ENCODE assay signal across 16 cellular contexts in the genomic region with DNA sequence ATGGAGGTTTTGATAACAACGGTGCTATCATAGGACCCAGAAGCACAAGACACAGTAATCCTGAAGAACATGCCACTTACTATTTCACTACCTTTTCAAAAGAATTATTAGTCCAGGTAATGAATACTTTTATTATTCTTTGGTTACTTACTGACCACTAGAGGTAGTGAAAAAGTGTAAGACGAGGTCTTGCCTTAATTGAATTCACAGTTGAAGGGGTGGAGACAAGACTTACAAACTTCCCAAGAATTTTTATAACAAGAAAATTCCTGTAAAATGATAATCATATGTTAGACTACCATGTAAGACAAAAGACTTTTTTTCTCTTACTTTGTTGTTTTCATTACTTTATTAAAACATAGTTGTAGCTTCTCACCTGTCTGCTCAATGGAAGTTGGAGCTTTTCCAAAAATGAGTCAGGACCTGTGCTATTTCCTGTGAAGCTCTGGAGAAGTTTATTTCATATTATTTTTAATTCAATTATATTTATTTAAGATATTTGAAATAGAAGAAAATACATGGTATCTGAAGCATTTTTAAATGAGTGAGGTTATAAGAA. TPM values are rescaled to one million over a fixed set of nuclear protein-coding genes. Genes with fewer than 3 reads are reported as not detected.
A peak's percentile ranks its signal among the peaks of the same experiment; 100 is the strongest.
DNase-seq lines count a peak whose midpoint lies in the region; ATAC-seq, FAIRE-seq and TF ChIP-seq lines count a peak whose summit lies in the region.
"Had no signal": no experiment of that assay in that cellular context is flagged by ENCODE, and none has a peak within 500 bp of the region (broad histone marks: within the 10 kb centered on the region; RNA-seq: fewer than 3 reads in every experiment).

No MANE protein-coding gene starts in this region.

- FAIRE-seq in urothelium cell line (lab: Jason Lieb, UNC), result no peak
- FAIRE-seq: HTR-8/SVneo had no signal

- DNase-seq in LoVo (ENCODE audit: low spot score) (peak; percentile 3), mammary epithelial cell (peak; percentile 71), fibroblast of pulmonary artery (ENCODE audit: low read depth) (peak; percentile 26), renal cortical epithelial cell (ENCODE audit: low read depth) (peak; percentile 9), urothelium cell line (ENCODE audit: low spot score) (no peak)
- no peak for DNase-seq in activated CD4-positive, alpha-beta T cell treated with anti-CD3 and anti-CD28 coated beads for 1 hour
- DNase-seq: CD8-positive, alpha-beta memory T cell; HCEC 1CT; NCI-H1092; NCI-H1694 treated with DMSO at 0.1 percent for 48 hours; NCI-H446; NCI-H748 treated with DMSO at 0.1 percent for 48 hours; Peyer's patch; SHP77 treated with DMSO at 0.1 percent for 48 hours had no signal

- H3K4me2 ChIP-seq in mammary epithelial cell (ENCODE audit: insufficient read depth, low read depth, low read length), result peak overlapping the region; percentile 31

- H3K4me1 Mint-ChIP-seq in stimulated activated memory B cell treated with anti-CD40 and anti-IgM and Interleukin-4, amounts not matched to agents 10 μg/mL and 1 μg/mL and 100 μg/mL, for 72 hours, result no peaks in the 10 kb centered on the region
- H3K4me1 Mint-ChIP-seq: CD8-positive, alpha-beta memory T cell had no signal

- intact Hi-C loops in mammary epithelial cell (cut with micrococcal nuclease), result loop anchor here (1.0 kb wide), 1 partner anchor 53 kb away; a partner anchor contains a TSS

- no peaks in the 10 kb centered on the region for H3K9me3 ChIP-seq in mammary epithelial cell (replicated peaks; ENCODE audit: insufficient read depth, low read length)
- H3K9me3 ChIP-seq: Peyer's patch had no signal

- CTCF ChIA-PET in mammary epithelial cell (lab: Charles Lee; ENCODE audit: low non-redundant PET), result interaction anchor here (0.6 to 0.7 kb wide), 2 partner anchors 28 to 52 kb away, joined by 4 to 7 read pairs; a partner anchor contains a TSS

- no peak for TF ChIP-seq CTCF in mammary epithelial cell (conservative IDR thresholded peaks at IDR 0.05 in 1 of 2, IDR thresholded peaks at IDR 0.05 in 1 of 2; ENCODE audit: extremely low read depth in 1 of 2, insufficient read depth in 1 of 2, low read depth in 1 of 2, low read length in 2 of 2)
- TF ChIP-seq CTCF in fibroblast of pulmonary artery (IDR thresholded peaks at IDR 0.05; ENCODE audit: low read length, missing control alignments), result no peak

- H3K36me3 Mint-ChIP-seq in stimulated activated memory B cell treated with anti-CD40 and anti-IgM and Interleukin-4, amounts not matched to agents 10 μg/mL and 1 μg/mL and 100 μg/mL, for 72 hours, result peaks cover 25% of the 10 kb centered on the region

- no peaks in the 10 kb centered on the region for H3K27me3 Mint-ChIP-seq in stimulated activated memory B cell treated with anti-CD40 and anti-IgM and Interleukin-4, amounts not matched to agents 10 μg/mL and 1 μg/mL and 100 μg/mL, for 72 hours
- H3K27me3 Mint-ChIP-seq: CD8-positive, alpha-beta memory T cell had no signal

- no peak overlapping the region for H3K4me3 Mint-ChIP-seq in stimulated activated memory B cell treated with anti-CD40 and anti-IgM and Interleukin-4, amounts not matched to agents 10 μg/mL and 1 μg/mL and 100 μg/mL, for 72 hours
- H3K4me3 Mint-ChIP-seq: CD8-positive, alpha-beta memory T cell had no signal

- WGBS in mammary epithelial cell (ENCODE audit: low coverage, missing lambda C conversion rate), result 46% methylated on average over 2 of the region's 2 CpGs

- no peaks in the 10 kb centered on the region for H3K9me3 Mint-ChIP-seq in stimulated activated memory B cell treated with anti-CD40 and anti-IgM and Interleukin-4, amounts not matched to agents 10 μg/mL and 1 μg/mL and 100 μg/mL, for 72 hours
- H3K9me3 Mint-ChIP-seq: CD8-positive, alpha-beta memory T cell had no signal

- no peaks in the 10 kb centered on the region for H3K79me2 ChIP-seq in mammary epithelial cell (ENCODE audit: insufficient read depth, low read length)

- in situ Hi-C loops in mammary epithelial cell (cut with MboI; ENCODE audit: low sequenced_read_pairs in 2 of 2), result no loop called here

- dilution Hi-C loops in mammary epithelial cell (cut with HindIII; ENCODE audit: low sequenced_read_pairs), result no loop called here

- BruUV-seq in mammary epithelial cell (replicated peaks; lab: Mats Ljungman, UMichigan), result no TSS peak

- H3K4me3 ChIP-seq in mammary epithelial cell (replicated peaks in 1 of 3; ENCODE audit: insufficient read depth in 1 of 3, low read depth in 2 of 3, low read length in 3 of 3) (no peak overlapping the region), fibroblast of pulmonary artery (replicated peaks; ENCODE audit: low read depth, low read length) (no peak overlapping the region)
- H3K4me3 ChIP-seq: Peyer's patch had no signal

- no peak overlapping the region for H3K9ac ChIP-seq in mammary epithelial cell (ENCODE audit: insufficient read depth, low read length)

- peaks cover 12% of the 10 kb centered on the region for H3K4me1 ChIP-seq in mammary epithelial cell (ENCODE audit: insufficient read depth, low read length)
- H3K4me1 ChIP-seq: Peyer's patch had no signal

- no peaks in the 10 kb centered on the region for H3K27me3 ChIP-seq in mammary epithelial cell (ENCODE audit: insufficient read depth, low read length)
- H3K27me3 ChIP-seq: Peyer's patch had no signal

- peaks cover 10% of the 10 kb centered on the region for H3K36me3 ChIP-seq in mammary epithelial cell (ENCODE audit: insufficient read depth, low read length)

- no peaks in the 10 kb centered on the region for H4K20me1 ChIP-seq in mammary epithelial cell (ENCODE audit: insufficient read depth, low read length)

- no peak for ATAC-seq in stimulated activated memory B cell treated with anti-CD40 and anti-IgM and Interleukin-4, amounts not matched to agents 10 μg/mL and 1 μg/mL and 100 μg/mL, for 72 hours

- no peak overlapping the region for H3K27ac ChIP-seq in mammary epithelial cell (ENCODE audit: insufficient read depth, low read depth, low read length)
- H3K27ac ChIP-seq: Peyer's patch had no signal

- H2AFZ ChIP-seq in mammary epithelial cell (ENCODE audit: low read depth, low read length), result no peak overlapping the region

- no peak overlapping the region for H3K27ac Mint-ChIP-seq in stimulated activated memory B cell treated with anti-CD40 and anti-IgM and Interleukin-4, amounts not matched to agents 10 μg/mL and 1 μg/mL and 100 μg/mL, for 72 hours
- H3K27ac Mint-ChIP-seq: CD8-positive, alpha-beta memory T cell had no signal

RNA-seq across cellular contexts. Expression of a gene that starts 52.4 kb away (rescaled TPM):
- total RNA-seq in mammary epithelial cell, result 10 to 100 TPM; 24.3 to 74.3 TPM
- 6.3 TPM for polyA plus RNA-seq in mammary epithelial cell
- polyA minus RNA-seq in mammary epithelial cell, result 50.2 TPM
- total RNA-seq in renal cortical epithelial cell, result 9.4 and 53.0 TPM in 2 replicates

RNA-seq across cellular contexts. Expression of a gene that starts 54.2 kb away (rescaled TPM):
- total RNA-seq in mammary epithelial cell (1 to 10 TPM; 5.3 to 6.3 TPM), renal cortical epithelial cell (5.6 and 6.9 TPM in 2 replicates)
- 2.9 TPM for polyA plus RNA-seq in mammary epithelial cell
- polyA minus RNA-seq in mammary epithelial cell, result 6.5 TPM

Comparison
In these comparisons a context has a peak if more than half of its experiments do, and no peak if none do; other contexts are left out.
1. DNase-seq: peak in LoVo (single experiment), mammary epithelial cell (single experiment), fibroblast of pulmonary artery (single experiment) and renal cortical epithelial cell (single experiment); none in urothelium cell line (single experiment) and activated CD4-positive, alpha-beta T cell treated with anti-CD3 and anti-CD28 coated beads for 1 hour (single experiment).